1 cellular context compared by ENCODE assay signal in the genomic region with DNA sequence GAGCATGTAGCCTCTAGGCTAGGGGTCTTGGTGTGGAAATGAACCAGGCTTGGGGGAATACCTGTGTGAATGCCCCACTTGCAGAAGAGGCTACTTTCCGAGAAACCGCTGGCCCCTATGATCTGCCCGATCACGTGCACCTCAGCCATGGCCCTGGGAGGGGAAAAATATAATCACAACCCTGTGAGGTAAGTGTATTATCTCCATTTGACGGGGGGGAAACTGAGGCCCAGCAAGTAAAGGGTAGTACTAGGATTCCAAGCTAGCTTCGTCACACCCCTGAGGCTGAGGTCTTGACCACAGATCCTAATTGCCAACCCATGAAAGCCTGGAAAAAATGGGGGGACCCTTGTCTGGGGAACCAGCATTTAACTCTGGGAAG.
TF ChIP-seq lines count a peak whose summit lies in the region.

No MANE protein-coding gene starts in this region.

TF ChIP-seq in HepG2, 621 proteins besides CTCF, POLR2A, EP300 and RAD21:
- TF ChIP-seq BRCA1 (CRISPR knock-in tag; IDR thresholded peaks at IDR 0.05): no peak
- no peak for TF ChIP-seq DMAP1 (CRISPR knock-in tag; IDR thresholded peaks at IDR 0.05)
- TF ChIP-seq ZNF496 (CRISPR knock-in tag; IDR thresholded peaks at IDR 0.05; ENCODE audit: insufficient replicate concordance): no peak
- TF ChIP-seq XRCC5 (optimal IDR thresholded peaks at IDR 0.05; ENCODE audit: low read length): peak; percentile 2
- peak; percentile 38; the same call in 1 of the 2 replicates for TF ChIP-seq ZBTB38 (CRISPR knock-in tag; IDR thresholded peaks at IDR 0.05)
- TF ChIP-seq, protein P1, sequence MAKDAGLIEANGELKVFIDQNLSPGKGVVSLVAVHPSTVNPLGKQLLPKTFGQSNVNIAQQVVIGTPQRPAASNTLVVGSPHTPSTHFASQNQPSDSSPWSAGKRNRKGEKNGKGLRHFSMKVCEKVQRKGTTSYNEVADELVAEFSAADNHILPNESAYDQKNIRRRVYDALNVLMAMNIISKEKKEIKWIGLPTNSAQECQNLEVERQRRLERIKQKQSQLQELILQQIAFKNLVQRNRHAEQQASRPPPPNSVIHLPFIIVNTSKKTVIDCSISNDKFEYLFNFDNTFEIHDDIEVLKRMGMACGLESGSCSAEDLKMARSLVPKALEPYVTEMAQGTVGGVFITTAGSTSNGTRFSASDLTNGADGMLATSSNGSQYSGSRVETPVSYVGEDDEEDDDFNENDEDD (CRISPR knock-in tag; IDR thresholded peaks at IDR 0.05; ENCODE audit: borderline replicate concordance): 0 out of 2 replicates have a peak, but pooled peaks have one; percentile 7
- TF ChIP-seq SRY (CRISPR knock-in tag; IDR thresholded peaks at IDR 0.05): peak; percentile 30; the same call in 1 of the 2 replicates
- TF ChIP-seq CREB3 (CRISPR knock-in tag; IDR thresholded peaks at IDR 0.05): 0 out of 2 replicates have a peak, but pooled peaks have one; percentile 3
- TF ChIP-seq ZBTB7A (CRISPR knock-in tag; IDR thresholded peaks at IDR 0.05): no peak
- no peak for TF ChIP-seq ZBTB40 (IDR thresholded peaks at IDR 0.05)
- 0 out of 2 replicates have a peak, but pooled peaks have one; percentile 6 for TF ChIP-seq ZBTB40 (CRISPR knock-in tag; IDR thresholded peaks at IDR 0.05)
- TF ChIP-seq KLF16 (CRISPR knock-in tag; IDR thresholded peaks at IDR 0.05): peak in 1 of 2 experiments; percentile 13; a peak in 2 of 4 replicates
- TF ChIP-seq SRSF9 (IDR thresholded peaks at IDR 0.05; ENCODE audit: borderline replicate concordance, insufficient read depth, low read depth, low read length, poor library complexity, severe bottlenecking): no peak
- no peak for TF ChIP-seq ZNF883 (CRISPR knock-in tag; IDR thresholded peaks at IDR 0.05; ENCODE audit: not compliant biosample characterization)
- no peak for TF ChIP-seq MAFF (IDR thresholded peaks at IDR 0.05; ENCODE audit: low read depth, low read length)
- peak; percentile 3 for TF ChIP-seq ZNF18 (CRISPR knock-in tag; IDR thresholded peaks at IDR 0.05; ENCODE audit: insufficient replicate concordance)
- no peak for TF ChIP-seq POGK (CRISPR knock-in tag; conservative IDR thresholded peaks at IDR 0.05)
- peak; percentile 2; the same call in 1 of the 2 replicates for TF ChIP-seq KLF6 (CRISPR knock-in tag; IDR thresholded peaks at IDR 0.05)
- 0 out of 2 replicates have a peak, but pooled peaks have one; percentile 42 for TF ChIP-seq MEF2D (CRISPR knock-in tag; IDR thresholded peaks at IDR 0.05)
- TF ChIP-seq ZNF30 (CRISPR knock-in tag; IDR thresholded peaks at IDR 0.05): no peak
- TF ChIP-seq KDM3A (CRISPR knock-in tag; IDR thresholded peaks at IDR 0.05; ENCODE audit: low read depth): no peak
- no peak for TF ChIP-seq ZSCAN31 (CRISPR knock-in tag; IDR thresholded peaks at IDR 0.05; ENCODE audit: low read depth)
- no peak for TF ChIP-seq ZNF329 (CRISPR knock-in tag; IDR thresholded peaks at IDR 0.05; ENCODE audit: low read depth)
